In the genomic region with DNA sequence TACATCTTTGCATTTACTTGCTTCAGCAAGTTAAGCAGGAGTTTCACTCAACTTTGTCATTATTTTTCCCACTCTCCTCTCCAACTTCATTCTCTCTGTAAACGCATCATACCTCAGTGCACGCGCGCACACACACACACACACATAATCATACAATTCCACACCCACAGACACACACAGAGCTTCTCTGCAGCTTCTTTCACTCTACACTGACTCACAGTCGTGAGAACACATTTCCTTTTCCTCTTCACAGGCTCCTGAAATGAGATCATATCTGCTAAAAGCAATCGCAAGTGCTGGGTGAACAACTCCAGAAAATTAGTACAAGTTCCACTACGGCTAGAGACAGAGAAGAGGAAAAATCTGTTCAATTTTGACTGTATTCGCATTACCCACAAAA, we compare ENCODE assay signal across 20 cellular contexts.
"Had no signal": no experiment of that assay in that cellular context is flagged by ENCODE, and none has a peak within 500 bp of the region (broad histone marks: within the 10 kb centered on the region; RNA-seq: fewer than 3 reads in every experiment).

No MANE protein-coding gene starts in this region.

- H3K27ac Mint-ChIP-seq: immature natural killer cell, memory B cell, natural killer cell, type B pancreatic cell had no signal

- DNase-seq: dorsolateral prefrontal cortex; effector CD4-positive, alpha-beta T cell; immature natural killer cell; natural killer cell; occipital lobe; ovary; posterior cingulate gyrus; right lobe of liver; small intestine; stimulated activated CD4-positive, alpha-beta T cell treated with anti-CD3 and anti-CD28 coated beads, Interleukin-12 subunit alpha, Interleukin-12 subunit beta, amount 100 ng/mL, for 4 hours; stimulated activated CD4-positive, alpha-beta T cell treated with anti-CD3 and anti-CD28 coated beads, Interleukin-1b, Interleukin-23, amount 100 ng/mL, for 48 hours; stimulated activated CD4-positive, alpha-beta T cell treated with anti-CD3 and anti-CD28 coated beads, Interleukin-4, amount 100 ng/mL, for 1 hour; stimulated activated CD8-positive, alpha-beta memory T cell treated with anti-CD3 and anti-CD28 coated beads, Interleukin-4, amount 100 ng/mL, for 48 hours; stimulated activated naive CD4-positive, alpha-beta T cell treated with Interleukin-2 at 50 U/mL for 16 hours; stomach; testis; tibial artery had no signal

- H3K4me3 ChIP-seq: lung, ovary, right lobe of liver, stomach, testis, tibial artery had no signal

- H3K4me1 Mint-ChIP-seq: immature natural killer cell, memory B cell, natural killer cell had no signal

- H3K27ac ChIP-seq: ovary, right lobe of liver, stomach, testis, tibial artery had no signal

- H3K4me3 Mint-ChIP-seq: immature natural killer cell, memory B cell, natural killer cell, type B pancreatic cell had no signal

- H3K9me3 ChIP-seq: ovary, right lobe of liver, stomach, testis, tibial artery had no signal

- H3K9me3 Mint-ChIP-seq: type B pancreatic cell had no signal

- H3K36me3 ChIP-seq: ovary, right lobe of liver, stomach, tibial artery had no signal

- H3K27me3 Mint-ChIP-seq: memory B cell had no signal

- H3K4me1 ChIP-seq: right lobe of liver, stomach, testis, tibial artery had no signal

- H3K36me3 Mint-ChIP-seq: immature natural killer cell, memory B cell, natural killer cell, type B pancreatic cell had no signal

- H3K27me3 ChIP-seq: dorsolateral prefrontal cortex, ovary, right lobe of liver, stomach, testis, tibial artery had no signal
